14 cellular contexts compared by ENCODE assay signal in the genomic region with DNA sequence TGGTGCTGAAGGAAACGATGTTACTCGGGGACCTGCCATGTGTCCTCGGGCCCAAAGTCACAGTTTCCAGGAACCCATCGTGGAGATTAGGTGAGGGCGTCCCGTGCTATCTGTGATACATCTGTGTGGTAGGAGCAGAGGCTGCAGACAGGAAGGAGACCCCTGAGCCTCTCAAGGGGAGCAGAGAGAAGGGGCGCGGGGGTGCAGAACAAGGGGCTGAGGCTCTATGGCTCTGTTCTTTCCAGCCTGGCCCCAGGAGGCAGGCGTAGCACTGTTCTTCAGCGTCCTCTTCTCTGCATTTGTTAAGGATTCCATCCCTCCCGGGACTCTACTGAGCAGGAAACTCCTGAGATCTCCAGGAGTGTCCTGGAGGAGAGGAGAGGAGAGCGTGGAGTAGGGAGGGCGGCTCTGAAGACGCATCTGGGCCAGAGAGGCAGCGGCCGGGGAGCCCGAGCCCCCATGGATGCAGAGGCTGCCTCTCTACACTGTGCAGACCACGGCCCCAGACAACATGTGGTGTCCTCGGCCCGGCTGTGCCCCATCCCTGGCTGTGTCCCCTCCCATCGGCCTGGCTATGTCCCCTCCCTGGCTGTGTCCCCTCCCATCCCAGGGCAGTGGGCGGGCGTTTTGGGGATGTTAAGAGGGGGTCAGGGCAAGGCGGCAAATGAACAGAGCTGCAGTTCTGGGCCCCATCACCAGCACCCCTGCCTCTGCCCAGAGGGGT.
"Had no signal": no experiment of that assay in that cellular context is flagged by ENCODE, and none has a peak within 500 bp of the region (broad histone marks: within the 10 kb centered on the region; RNA-seq: fewer than 3 reads in every experiment).

No MANE protein-coding gene starts in this region.

- H3K4me1 Mint-ChIP-seq: activated CD4-positive, alpha-beta T cell treated with anti-CD3 and anti-CD28 coated beads, Interleukin-2, amount 10 ng/mL, durations not matched to agents 7 days and 5 days; activated naive CD8-positive, alpha-beta T cell treated with anti-CD3 and anti-CD28 coated beads, Interleukin-2, amount 10 ng/mL, durations not matched to agents 7 days and 5 days; endodermal cell had no signal

- H3K27ac Mint-ChIP-seq: activated CD4-positive, alpha-beta T cell treated with anti-CD3 and anti-CD28 coated beads, Interleukin-2, amount 10 ng/mL, durations not matched to agents 7 days and 5 days; activated naive CD8-positive, alpha-beta T cell treated with anti-CD3 and anti-CD28 coated beads, Interleukin-2, amount 10 ng/mL, durations not matched to agents 7 days and 5 days; activated T-helper 1 cell treated with anti-CD3 and anti-CD28 coated beads, Interleukin-12 subunit alpha, Interleukin-12 subunit beta, Interleukin-2, Interleukin-4 antibody, amounts not matched to agents 30 ng/mL and 10 ng/mL and 1 ng/mL, durations not matched to agents 14 hours and 24 hours and 36 hours; endodermal cell; memory B cell; naive thymus-derived CD8-positive, alpha-beta T cell; stimulated activated naive CD8-positive, alpha-beta T cell treated with anti-CD3 and anti-CD28 coated beads, Interleukin-15, Interleukin-2, amounts not matched to agents 100 ng/mL and 50 ng/mL, for 24 hours; T-helper 2 cell treated with Interferon-gamma antibody and Interleukin-4, amounts not matched to agents 5 μg/mL and 100 μg/mL, for 36 hours had no signal

- H3K9me3 ChIP-seq: thoracic aorta had no signal

- H3K27me3 ChIP-seq: heart left ventricle had no signal

- DNase-seq: activated CD4-positive, alpha-beta T cell treated with anti-CD3 and anti-CD28 coated beads, Interleukin-2, amount 10 ng/mL, durations not matched to agents 7 days and 5 days; activated naive CD8-positive, alpha-beta T cell treated with anti-CD3 and anti-CD28 coated beads, Interleukin-2, amount 10 ng/mL, durations not matched to agents 7 days and 5 days; aorta; endodermal cell; heart left ventricle; naive thymus-derived CD8-positive, alpha-beta T cell; small intestine; stimulated activated CD4-positive, alpha-beta T cell treated with anti-CD3 and anti-CD28 coated beads, Interleukin-4, amount 100 ng/mL, for 4 hours; stimulated activated CD8-positive, alpha-beta memory T cell treated with anti-CD3 and anti-CD28 coated beads, Interleukin-4, amount 100 ng/mL, for 48 hours had no signal

- H3K4me3 ChIP-seq: heart left ventricle, thoracic aorta had no signal

- H3K9me3 Mint-ChIP-seq: activated CD4-positive, alpha-beta T cell treated with anti-CD3 and anti-CD28 coated beads, Interleukin-2, amount 10 ng/mL, durations not matched to agents 7 days and 5 days; activated naive CD8-positive, alpha-beta T cell treated with anti-CD3 and anti-CD28 coated beads, Interleukin-2, amount 10 ng/mL, durations not matched to agents 7 days and 5 days; activated T-helper 1 cell treated with anti-CD3 and anti-CD28 coated beads, Interleukin-12 subunit alpha, Interleukin-12 subunit beta, Interleukin-2, Interleukin-4 antibody, amounts not matched to agents 30 ng/mL and 10 ng/mL and 1 ng/mL, durations not matched to agents 14 hours and 24 hours and 36 hours; endodermal cell; memory B cell; naive thymus-derived CD8-positive, alpha-beta T cell; stimulated activated naive CD8-positive, alpha-beta T cell treated with anti-CD3 and anti-CD28 coated beads, Interleukin-15, Interleukin-2, amounts not matched to agents 100 ng/mL and 50 ng/mL, for 24 hours; T-helper 2 cell treated with Interferon-gamma antibody and Interleukin-4, amounts not matched to agents 5 μg/mL and 100 μg/mL, for 36 hours had no signal

- H3K27ac ChIP-seq: heart left ventricle, thoracic aorta had no signal

- H3K4me3 Mint-ChIP-seq: activated CD4-positive, alpha-beta T cell treated with anti-CD3 and anti-CD28 coated beads, Interleukin-2, amount 10 ng/mL, durations not matched to agents 7 days and 5 days; activated naive CD8-positive, alpha-beta T cell treated with anti-CD3 and anti-CD28 coated beads, Interleukin-2, amount 10 ng/mL, durations not matched to agents 7 days and 5 days; activated T-helper 1 cell treated with anti-CD3 and anti-CD28 coated beads, Interleukin-12 subunit alpha, Interleukin-12 subunit beta, Interleukin-2, Interleukin-4 antibody, amounts not matched to agents 30 ng/mL and 10 ng/mL and 1 ng/mL, durations not matched to agents 14 hours and 24 hours and 36 hours; endodermal cell; memory B cell; naive thymus-derived CD8-positive, alpha-beta T cell; stimulated activated naive CD8-positive, alpha-beta T cell treated with anti-CD3 and anti-CD28 coated beads, Interleukin-15, Interleukin-2, amounts not matched to agents 100 ng/mL and 50 ng/mL, for 24 hours; T-helper 2 cell treated with Interferon-gamma antibody and Interleukin-4, amounts not matched to agents 5 μg/mL and 100 μg/mL, for 36 hours had no signal

- ATAC-seq: naive thymus-derived CD8-positive, alpha-beta T cell had no signal

- H3K27me3 Mint-ChIP-seq: activated CD4-positive, alpha-beta T cell treated with anti-CD3 and anti-CD28 coated beads, Interleukin-2, amount 10 ng/mL, durations not matched to agents 7 days and 5 days; activated naive CD8-positive, alpha-beta T cell treated with anti-CD3 and anti-CD28 coated beads, Interleukin-2, amount 10 ng/mL, durations not matched to agents 7 days and 5 days; memory B cell; naive thymus-derived CD8-positive, alpha-beta T cell; stimulated activated naive CD8-positive, alpha-beta T cell treated with anti-CD3 and anti-CD28 coated beads, Interleukin-15, Interleukin-2, amounts not matched to agents 100 ng/mL and 50 ng/mL, for 24 hours had no signal
